8 cellular contexts compared by ENCODE assay signal in the genomic region with DNA sequence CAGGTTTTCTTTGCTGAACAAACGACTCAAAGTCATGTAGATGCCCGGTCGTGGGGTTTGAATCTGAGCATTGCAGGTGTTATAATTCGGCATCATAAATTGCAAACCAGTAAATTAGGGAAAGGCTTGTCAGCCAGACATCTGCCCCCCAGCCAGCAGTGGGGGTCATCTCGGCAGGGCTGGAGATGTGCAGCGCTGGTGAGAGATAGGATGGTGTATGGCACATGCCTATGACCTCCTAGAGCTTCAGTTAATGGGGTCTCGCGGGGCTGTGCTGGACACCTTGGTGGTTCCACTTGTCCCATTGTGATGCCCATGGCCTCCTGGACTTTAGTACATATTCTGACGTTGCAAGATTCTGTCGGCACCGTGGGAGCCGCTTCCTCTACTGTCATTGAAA.
DNase-seq lines count a peak whose midpoint lies in the region; ATAC-seq, FAIRE-seq and TF ChIP-seq lines count a peak whose summit lies in the region.
"Not testable (repeated sequence)": the region's sequence is repeated elsewhere in the genome, so short reads cannot be mapped to it uniquely, and the experiment has no call there.

No MANE protein-coding gene starts in this region.

- H2AFZ ChIP-seq in OCI-LY1 (ENCODE audit: low read length); HepG2 (ENCODE audit: low read length): not testable (repeated sequence)

- WGBS in body of pancreas, 2 donors: 20 to 22% methylated on average over 12 of the region's 12 CpGs
- WGBS in HepG2 (ENCODE audit: low lambda C conversion rate): 21% methylated on average over 12 of the region's 12 CpGs
- 23 to 35% methylated on average over 6 to 12 of the region's 12 CpGs for WGBS in transverse colon (ENCODE audit: low coverage in 1 of 2), 2 donors

- TF ChIP-seq EP300 in HepG2 (IDR thresholded peaks at IDR 0.05; ENCODE audit: low read depth in 2 of 2, low read length in 2 of 2); HepG2 (CRISPR knock-in tag; IDR thresholded peaks at IDR 0.05; ENCODE audit: borderline replicate concordance); transverse colon (IDR thresholded peaks at IDR 0.05; ENCODE audit: low read depth): not testable (repeated sequence)

- H3K4me1 ChIP-seq in DOHH2 (ENCODE audit: control insufficient read depth, low read length); OCI-LY1 (ENCODE audit: insufficient read depth, low read length, severe bottlenecking); body of pancreas; HepG2 (ENCODE audit: insufficient read depth, low read length); transverse colon: not testable (repeated sequence)

- intact Hi-C loops in body of pancreas (cut with DNase I); HepG2 (cut with micrococcal nuclease; ENCODE audit: unreplicated experiment); posterior cingulate gyrus (cut with DNase I); transverse colon (cut with DNase I; ENCODE audit: low total_unique reads): not testable (repeated sequence)

- TF ChIP-seq CTCF in DOHH2 (IDR thresholded peaks at IDR 0.05; ENCODE audit: low read depth, low read length, poor library complexity, severe bottlenecking) (peak; percentile 29), OCI-LY1 (IDR thresholded peaks at IDR 0.05; ENCODE audit: low read length) (peak; percentile 8; the same call in 1 of the 2 replicates), body of pancreas (IDR thresholded peaks at IDR 0.05) (peak in 2 of 7 experiments; percentile 9 to 24), HepG2 (CRISPR knock-in tag; IDR thresholded peaks at IDR 0.05) (0 out of 2 replicates have a peak, but pooled peaks have one; percentile 23), transverse colon (IDR thresholded peaks at IDR 0.05) (peak in 3 of 5 experiments; percentile 23 to 31 (median 30))
- not testable (repeated sequence) for TF ChIP-seq CTCF in fibroblast of pulmonary artery (IDR thresholded peaks at IDR 0.05; ENCODE audit: low read length, missing control alignments)

- H3K27me3 Mint-ChIP-seq in activated CD4-positive, alpha-beta memory T cell treated with anti-CD3 and anti-CD28 coated beads, Interleukin-2, amount 10 ng/mL, durations not matched to agents 7 days and 5 days: not testable (repeated sequence)

- H3K9me2 ChIP-seq in DOHH2 (replicated peaks; ENCODE audit: control insufficient read depth, low read length); OCI-LY1 (ENCODE audit: low read depth, low read length): not testable (repeated sequence)

- not testable (repeated sequence) for H3K79me2 ChIP-seq in DOHH2 (ENCODE audit: control insufficient read depth, low read length); OCI-LY1 (ENCODE audit: insufficient read depth, low read length); HepG2 (ENCODE audit: insufficient read depth, low read length)

- TF ChIP-seq RAD21 in HepG2 (CRISPR knock-in tag; IDR thresholded peaks at IDR 0.05): not testable (repeated sequence)

- POLR2A ChIA-PET in activated CD4-positive, alpha-beta memory T cell treated with anti-CD3 and anti-CD28 coated beads, Interleukin-2, amount 10 ng/mL, durations not matched to agents 7 days and 5 days (lab: Charles Lee): interaction anchor here (4.9 kb wide), 1 partner anchor 11 kb away, joined by 25 read pairs; no protein-coding TSS in a partner anchor
- POLR2A ChIA-PET in HepG2 (lab: Yijun Ruan, JAX): interaction anchor here (3.2 kb wide), 1 partner anchor 11 kb away, joined by 27 read pairs; no protein-coding TSS in a partner anchor

- not testable (repeated sequence) for H3K36me3 ChIP-seq in DOHH2 (ENCODE audit: control insufficient read depth, low read length); OCI-LY1 (ENCODE audit: insufficient read depth, low read length); body of pancreas (replicated peaks in 1 of 2; ENCODE audit: insufficient read depth in 1 of 2, low read depth in 2 of 2); HepG2 (replicated peaks in 1 of 2; ENCODE audit: control insufficient read depth in 1 of 2, insufficient read depth in 2 of 2, low read length in 2 of 2); transverse colon

- H3K36me3 Mint-ChIP-seq in activated CD4-positive, alpha-beta memory T cell treated with anti-CD3 and anti-CD28 coated beads, Interleukin-2, amount 10 ng/mL, durations not matched to agents 7 days and 5 days (ENCODE audit: low read depth): not testable (repeated sequence)

- FAIRE-seq in HepG2 (lab: Jason Lieb, UNC): not testable (repeated sequence)

- H3K4me3 Mint-ChIP-seq in activated CD4-positive, alpha-beta memory T cell treated with anti-CD3 and anti-CD28 coated beads, Interleukin-2, amount 10 ng/mL, durations not matched to agents 7 days and 5 days: not testable (repeated sequence)

- BruUV-seq in HepG2 (replicated peaks; lab: Mats Ljungman, UMichigan): not testable (repeated sequence)

- not testable (repeated sequence) for H3K4me3 ChIP-seq in DOHH2 (ENCODE audit: low read length); OCI-LY1 (ENCODE audit: low read depth, low read length, poor library complexity, severe bottlenecking); body of pancreas; fibroblast of pulmonary artery (replicated peaks; ENCODE audit: low read depth, low read length); HepG2 (replicated peaks in 1 of 3; ENCODE audit: insufficient read depth in 1 of 3, low read depth in 2 of 3, low read length in 3 of 3); transverse colon

- DNase-seq in activated CD4-positive, alpha-beta memory T cell treated with anti-CD3 and anti-CD28 coated beads, Interleukin-2, amount 10 ng/mL, durations not matched to agents 7 days and 5 days: peak; percentile 44
- DNase-seq in body of pancreas (peak; percentile 18 to 43 (median 24)), fibroblast of pulmonary artery (ENCODE audit: low read depth) (peak; percentile 1), HepG2 (ENCODE audit: low spot score) (peak; percentile 2), posterior cingulate gyrus (peak; percentile 8 to 91 (median 33)), transverse colon (peak; percentile 36)

- CTCF ChIA-PET in activated CD4-positive, alpha-beta memory T cell treated with anti-CD3 and anti-CD28 coated beads, Interleukin-2, amount 10 ng/mL, durations not matched to agents 7 days and 5 days (lab: Charles Lee): interaction anchor here (1.6 to 5.8 kb wide), 2 partner anchors 10 to 14 kb away, joined by 7 to 65 read pairs; no protein-coding TSS in a partner anchor
- CTCF ChIA-PET in HepG2 (lab: Yijun Ruan, JAX; ENCODE audit: low intra/inter-chr PET ratio, low total read pairs): not testable (repeated sequence)

- not testable (repeated sequence) for H3K27me3 ChIP-seq in DOHH2 (ENCODE audit: control insufficient read depth, low read length); OCI-LY1 (ENCODE audit: insufficient read depth, low read length); body of pancreas; HepG2 (ENCODE audit: control insufficient read depth in 1 of 2, insufficient read depth in 2 of 2, low read length in 2 of 2); transverse colon

- H3K27ac Mint-ChIP-seq in activated CD4-positive, alpha-beta memory T cell treated with anti-CD3 and anti-CD28 coated beads, Interleukin-2, amount 10 ng/mL, durations not matched to agents 7 days and 5 days: not testable (repeated sequence)

- H3K27ac ChIP-seq in DOHH2 (ENCODE audit: low read depth, low read length); OCI-LY1 (ENCODE audit: low read depth, low read length, poor library complexity, severe bottlenecking); body of pancreas; HepG2 (ENCODE audit: extremely low read length, insufficient read depth, low read length); transverse colon: not testable (repeated sequence)

- not testable (repeated sequence) for TF ChIP-seq POLR2A in body of pancreas (IDR thresholded peaks at IDR 0.05); HepG2 (IDR thresholded peaks at IDR 0.05; ENCODE audit: insufficient read depth in 1 of 2, low read depth in 2 of 2, low read length in 2 of 2); transverse colon (IDR thresholded peaks at IDR 0.05)

- H3K9me3 ChIP-seq in DOHH2 (ENCODE audit: control insufficient read depth, insufficient read depth, low read length); OCI-LY1 (ENCODE audit: low read length); body of pancreas; HepG2 (ENCODE audit: low read length); transverse colon: not testable (repeated sequence)

- not testable (repeated sequence) for ATAC-seq in body of pancreas, HepG2

- not testable (repeated sequence) for H3K9ac ChIP-seq in OCI-LY1 (ENCODE audit: low read length); HepG2 (ENCODE audit: insufficient read depth, low read depth, low read length)

- not testable (repeated sequence) for H3K4me2 ChIP-seq in DOHH2 (ENCODE audit: low read length); OCI-LY1 (ENCODE audit: low read length)
- H3K4me2 ChIP-seq in HepG2 (ENCODE audit: low read depth, low read length): 0 out of 2 replicates have a peak overlapping the region, but pooled peaks have one; percentile 46

- H3F3A ChIP-seq in DOHH2 (ENCODE audit: control insufficient read depth, insufficient read depth); OCI-LY1 (ENCODE audit: insufficient read depth, low read length): not testable (repeated sequence)

- H3K4me1 Mint-ChIP-seq in activated CD4-positive, alpha-beta memory T cell treated with anti-CD3 and anti-CD28 coated beads, Interleukin-2, amount 10 ng/mL, durations not matched to agents 7 days and 5 days: not testable (repeated sequence)

- in situ Hi-C loops in HepG2 (cut with HindIII; ENCODE audit: extremely low pct_ligation_motif_present, low pct_unique_long_range_greater_than_20kb); transverse colon (cut with MboI; ENCODE audit: low pct_ligation_motif_present in 1 of 4, low pct_unique_long_range_greater_than_20kb in 1 of 4, low sequenced_read_pairs in 3 of 4): not testable (repeated sequence)

- not testable (repeated sequence) for H4K20me1 ChIP-seq in DOHH2 (ENCODE audit: control insufficient read depth, insufficient read depth, low read depth, low read length); OCI-LY1 (ENCODE audit: insufficient read depth, low read length); HepG2 (ENCODE audit: insufficient read depth, low read length)

- not testable (repeated sequence) for H3K9me3 Mint-ChIP-seq in activated CD4-positive, alpha-beta memory T cell treated with anti-CD3 and anti-CD28 coated beads, Interleukin-2, amount 10 ng/mL, durations not matched to agents 7 days and 5 days
